Comparison of ENCODE assay signal across 17 cellular contexts in genomic region chr21:34915364-34915834, GRCh38.
DNase-seq lines count a peak whose midpoint lies in the region; FAIRE-seq and TF ChIP-seq lines count a peak whose summit lies in the region.
"Had no signal": no experiment of that assay in that cellular context is flagged by ENCODE, and none has a peak within 500 bp of the region (broad histone marks: within the 10 kb centered on the region; RNA-seq: fewer than 3 reads in every experiment).

No MANE protein-coding gene starts in this region.

- CTCF ChIA-PET in BJ (lab: Yijun Ruan, JAX): no interaction called here

- no peak for FAIRE-seq in D721Med (lab: Jason Lieb, UNC)

- no peaks in the 10 kb centered on the region for H3K36me3 ChIP-seq in BJ (ENCODE audit: control insufficient read depth, insufficient read depth, low read length)
- H3K36me3 ChIP-seq: gastroesophageal sphincter, ovary had no signal

- no peak for TF ChIP-seq CTCF in BJ (IDR thresholded peaks at IDR 0.05; ENCODE audit: insufficient read depth, low read depth, low read length)
- TF ChIP-seq CTCF in cardiac fibroblast (IDR thresholded peaks at IDR 0.05; ENCODE audit: low read depth, low read length): no peak
- TF ChIP-seq CTCF in D721Med (IDR thresholded peaks at IDR 0.05; ENCODE audit: insufficient read depth, missing control alignments): no peak

- DNase-seq in BJ (ENCODE audit: low read depth) (peak; percentile 89), HS-5 (ENCODE audit: low read depth) (peak; percentile 73), cardiac fibroblast (ENCODE audit: low read depth in 2 of 2) (peak; percentile 25 to 61), kidney tubule cell (ENCODE audit: low spot score) (peak; percentile 77), NCI-H2029 treated with DMSO at 0.1 percent for 48 hours (lab: John Stamatoyannopoulos, UW) (no peak), D721Med (ENCODE audit: insufficient read length, low spot score) (no peak), ACHN (no peak)
- no peak for DNase-seq in activated CD4-positive, alpha-beta T cell treated with anti-CD3 and anti-CD28 coated beads for 1 hour
- DNase-seq: activated gamma-delta T cell treated with Interleukin-2 at 50 U/mL for 16 hours; DND-41; KBM-7; NCI-H1417; NCI-H446 treated with DMSO at 0.1 percent for 48 hours; ovary; stimulated activated naive B cell treated with anti-CD40 and anti-IgM and Interleukin-4, amounts not matched to agents 10 μg/mL and 1 μg/mL and 100 μg/mL, for 72 hours had no signal

- POLR2A ChIA-PET in BJ (lab: Charles Lee): interaction anchor here (0.8 kb wide), 1 partner anchor 82 kb away, joined by 3 read pairs; no protein-coding TSS in a partner anchor

- in situ Hi-C loops in ACHN (cut with HindIII; ENCODE audit: low pct_ligation_motif_present, low pct_unique_long_range_greater_than_20kb, low sequenced_read_pairs): no loop called here

- H3K4me3 ChIP-seq in BJ (ENCODE audit: low read depth, low read length) (no peak overlapping the region), cardiac fibroblast (replicated peaks in 1 of 2; ENCODE audit: low read depth in 2 of 2, low read length in 2 of 2) (no peak overlapping the region)
- H3K4me3 ChIP-seq: gastroesophageal sphincter, ovary, skin epidermis had no signal

- H3K27me3 ChIP-seq in BJ (ENCODE audit: control insufficient read depth, insufficient read depth, low read length): no peaks in the 10 kb centered on the region
- H3K27me3 ChIP-seq: ovary had no signal

Comparison
In these comparisons a context has a peak if more than half of its experiments do, and no peak if none do; other contexts are left out.
1. DNase-seq: peak in BJ (single experiment), HS-5 (single experiment), cardiac fibroblast (2 of 2) and kidney tubule cell (single experiment); none in NCI-H2029 treated with DMSO at 0.1 percent for 48 hours (single experiment), D721Med (single experiment), activated CD4-positive, alpha-beta T cell treated with anti-CD3 and anti-CD28 coated beads for 1 hour (single experiment) and ACHN (single experiment).